ENCODE assay signal across 8 cellular contexts in the genomic region with DNA sequence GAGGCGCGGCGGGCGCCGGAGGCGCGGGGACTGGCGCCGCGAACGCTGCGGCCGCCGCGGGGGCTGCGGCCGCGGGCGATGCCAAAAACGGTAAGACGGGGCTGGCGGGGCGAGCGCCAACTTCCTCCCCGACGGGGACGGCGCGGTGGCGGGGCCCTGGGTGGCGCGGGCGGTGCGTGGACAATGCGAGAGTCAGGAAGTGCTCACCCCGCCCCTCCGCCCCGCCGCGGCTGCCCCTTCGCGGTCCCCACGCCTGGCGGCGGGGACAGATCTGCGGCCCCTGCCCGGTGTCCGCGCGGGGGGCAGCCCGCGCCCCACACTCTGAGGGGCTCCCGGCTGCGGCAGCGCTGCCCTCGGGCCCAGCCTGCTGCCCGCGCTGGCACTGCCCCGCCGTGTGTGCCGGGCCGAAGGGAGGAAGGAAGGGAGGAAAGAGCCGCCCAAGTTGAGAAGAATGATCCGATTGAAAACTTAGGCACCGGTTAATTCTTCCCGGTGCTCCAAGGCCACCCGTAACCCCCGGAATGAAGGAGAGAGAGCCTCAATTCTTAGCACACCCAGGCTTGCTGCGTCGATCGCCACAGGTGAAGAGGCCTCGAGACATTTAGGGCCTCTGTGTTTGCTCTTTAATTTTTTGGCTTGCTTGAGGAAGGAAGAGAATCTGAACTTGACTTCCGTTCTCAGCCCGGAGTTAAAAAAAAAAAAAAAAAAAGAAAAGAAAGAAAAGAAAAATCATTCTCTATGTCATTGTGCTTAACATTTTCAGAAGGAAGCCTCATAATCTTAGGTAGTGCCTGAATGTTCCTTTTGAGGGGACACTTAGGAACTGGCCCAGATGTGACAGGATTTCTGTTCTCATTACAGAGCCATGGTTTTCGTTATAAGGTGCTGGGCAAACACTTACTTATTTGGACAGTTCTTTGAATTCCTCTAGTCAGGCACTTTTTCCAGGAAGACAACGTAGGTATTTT. TPM values are rescaled to one million over a fixed set of nuclear protein-coding genes. Genes with fewer than 3 reads are reported as not detected.
A peak's percentile ranks its signal among the peaks of the same experiment; 100 is the strongest.
DNase-seq lines count a peak whose midpoint lies in the region; ATAC-seq and TF ChIP-seq lines count a peak whose summit lies in the region.

No MANE protein-coding gene starts in this region.

- in situ Hi-C loops in G401 (cut with HindIII; ENCODE audit: low sequenced_read_pairs): no loop called here

- H3K79me2 ChIP-seq in Loucy (ENCODE audit: insufficient read depth, low read length): peaks cover 44% of the 10 kb centered on the region

- intact Hi-C loops in activated CD4-positive, alpha-beta T cell treated with anti-CD3 and anti-CD28 coated beads, Interleukin-2, amount 10 ng/mL, durations not matched to agents 24 days and 14 days (cut with micrococcal nuclease): loop anchor here (1.0 to 2.0 kb wide), 3 partner anchors 16 to 108 kb away; a partner anchor contains a TSS

- H3K4me3 ChIP-seq in Loucy (ENCODE audit: low read length, poor library complexity, severe bottlenecking): peak overlapping the region; percentile 78
- H3K4me3 ChIP-seq in lung: peak overlapping the region; percentile 96

- H3K9me2 ChIP-seq in Loucy (replicated peaks; ENCODE audit: low read depth, low read length): no peaks in the 10 kb centered on the region

- H3K27me3 ChIP-seq in Loucy (ENCODE audit: insufficient read depth, low read length, poor library complexity, severe bottlenecking): no peaks in the 10 kb centered on the region
- no peaks in the 10 kb centered on the region for H3K27me3 ChIP-seq in lung (ENCODE audit: control insufficient read depth, insufficient read depth)

- TF ChIP-seq CTCF in Loucy (conservative IDR thresholded peaks at IDR 0.05; ENCODE audit: low read length) (no peak), lung (IDR thresholded peaks at IDR 0.05; ENCODE audit: control extremely low read depth, extremely low read depth) (no peak)

- peaks cover 33% of the 10 kb centered on the region for H4K20me1 ChIP-seq in Loucy (ENCODE audit: insufficient read depth, low read length, poor library complexity, severe bottlenecking)

- WGBS in lung, 2 donors: 1% methylated on average over 29 to 76 of the region's 76 CpGs

- H3K9me3 ChIP-seq in Loucy (ENCODE audit: insufficient read depth, low read depth, low read length) (no peaks in the 10 kb centered on the region), lung (ENCODE audit: control insufficient read depth in 2 of 2, insufficient read depth in 1 of 2, low read length in 1 of 2) (no peaks in the 10 kb centered on the region)

- H3K4me2 ChIP-seq in Loucy (ENCODE audit: low read depth, low read length, poor library complexity, severe bottlenecking): peak overlapping the region; percentile 79

- DNase-seq in G401 (ENCODE audit: low spot score) (peak; percentile 37), lung (ENCODE audit: low spot score) (peak; percentile 72), NCI-H187 treated with DMSO at 0.1 percent for 48 hours (lab: John Stamatoyannopoulos, UW) (no peak)
- peak; percentile 90 for DNase-seq in activated CD4-positive, alpha-beta T cell treated with anti-CD3 and anti-CD28 coated beads, Interleukin-2, amount 10 ng/mL, durations not matched to agents 24 days and 14 days
- DNase-seq in effector CD4-positive, alpha-beta T cell: peak; percentile 42
- peak; percentile 36 to 77 for DNase-seq in stimulated activated effector memory CD8-positive, alpha-beta T cell treated with anti-CD3 and anti-CD28 coated beads, Interleukin-12 subunit alpha, Interleukin-12 subunit beta, amount 100 ng/mL, for 72 hours (ENCODE audit: low spot score in 2 of 2)

- peaks cover 68% of the 10 kb centered on the region for H3K4me1 Mint-ChIP-seq in activated CD4-positive, alpha-beta T cell treated with anti-CD3 and anti-CD28 coated beads, Interleukin-2, amount 10 ng/mL, durations not matched to agents 24 days and 14 days
- H3K4me1 Mint-ChIP-seq in stimulated activated effector memory CD8-positive, alpha-beta T cell treated with anti-CD3 and anti-CD28 coated beads, Interleukin-12 subunit alpha, Interleukin-12 subunit beta, amount 100 ng/mL, for 72 hours: peaks cover 68% of the 10 kb centered on the region

- H3K36me3 ChIP-seq in Loucy (ENCODE audit: insufficient read depth, low read length) (no peaks in the 10 kb centered on the region), lung (ENCODE audit: control insufficient read depth in 2 of 2, insufficient read depth in 2 of 2, low read length in 2 of 2) (no peaks in the 10 kb centered on the region)

- peaks cover 5% of the 10 kb centered on the region; the same call in 1 of the 2 replicates for H3F3A ChIP-seq in Loucy (ENCODE audit: low read depth)

- H3K9me3 Mint-ChIP-seq in activated CD4-positive, alpha-beta T cell treated with anti-CD3 and anti-CD28 coated beads, Interleukin-2, amount 10 ng/mL, durations not matched to agents 24 days and 14 days: peaks cover 4% of the 10 kb centered on the region
- H3K9me3 Mint-ChIP-seq in stimulated activated effector memory CD8-positive, alpha-beta T cell treated with anti-CD3 and anti-CD28 coated beads, Interleukin-12 subunit alpha, Interleukin-12 subunit beta, amount 100 ng/mL, for 72 hours: no peaks in the 10 kb centered on the region

- H3K4me1 ChIP-seq in Loucy (ENCODE audit: insufficient read depth, low read length, poor library complexity, severe bottlenecking): peaks cover 25% of the 10 kb centered on the region
- H3K4me1 ChIP-seq in lung (ENCODE audit: control insufficient read depth in 2 of 2, insufficient read depth in 2 of 2, low read length in 2 of 2): peaks cover 6 to 17% of the 10 kb centered on the region in 2 donors

- H2AFZ ChIP-seq in Loucy (ENCODE audit: low read length): peak overlapping the region; percentile 79

- peak overlapping the region; percentile 70 for H3K9ac ChIP-seq in Loucy (ENCODE audit: low read depth, low read length, poor library complexity, severe bottlenecking)

- peak overlapping the region; percentile 93 to 99 for H3K27ac ChIP-seq in lung (ENCODE audit: low read depth in 1 of 2, low read length in 1 of 2)

- H3K27me3 Mint-ChIP-seq in activated CD4-positive, alpha-beta T cell treated with anti-CD3 and anti-CD28 coated beads, Interleukin-2, amount 10 ng/mL, durations not matched to agents 24 days and 14 days: no peaks in the 10 kb centered on the region

- ATAC-seq in GM21825 (IDR thresholded peaks at IDR 0.05; ENCODE audit: unreplicated experiment) (peak; percentile 36), lung (ENCODE audit: insufficient read depth, low FRiP score) (peak; percentile 48)
- peak; percentile 62 for ATAC-seq in stimulated activated effector memory CD8-positive, alpha-beta T cell treated with anti-CD3 and anti-CD28 coated beads, Interleukin-12 subunit alpha, Interleukin-12 subunit beta, amount 100 ng/mL, for 72 hours

- peak overlapping the region; percentile 98 for H3K4me3 Mint-ChIP-seq in activated CD4-positive, alpha-beta T cell treated with anti-CD3 and anti-CD28 coated beads, Interleukin-2, amount 10 ng/mL, durations not matched to agents 24 days and 14 days
- H3K4me3 Mint-ChIP-seq in stimulated activated effector memory CD8-positive, alpha-beta T cell treated with anti-CD3 and anti-CD28 coated beads, Interleukin-12 subunit alpha, Interleukin-12 subunit beta, amount 100 ng/mL, for 72 hours: peak overlapping the region; percentile 81

- H3K27ac Mint-ChIP-seq in activated CD4-positive, alpha-beta T cell treated with anti-CD3 and anti-CD28 coated beads, Interleukin-2, amount 10 ng/mL, durations not matched to agents 24 days and 14 days: peak overlapping the region; percentile 97
- H3K27ac Mint-ChIP-seq in stimulated activated effector memory CD8-positive, alpha-beta T cell treated with anti-CD3 and anti-CD28 coated beads, Interleukin-12 subunit alpha, Interleukin-12 subunit beta, amount 100 ng/mL, for 72 hours: peak overlapping the region; percentile 88

- H3K36me3 Mint-ChIP-seq in activated CD4-positive, alpha-beta T cell treated with anti-CD3 and anti-CD28 coated beads, Interleukin-2, amount 10 ng/mL, durations not matched to agents 24 days and 14 days (ENCODE audit: low read depth): peaks cover 35% of the 10 kb centered on the region
- H3K36me3 Mint-ChIP-seq in stimulated activated effector memory CD8-positive, alpha-beta T cell treated with anti-CD3 and anti-CD28 coated beads, Interleukin-12 subunit alpha, Interleukin-12 subunit beta, amount 100 ng/mL, for 72 hours: peaks cover 67% of the 10 kb centered on the region

RNA-seq across cellular contexts. Expression of a gene that starts 1.0 kb away (rescaled TPM):
- total RNA-seq in G401 (2014; rRNA removed; shearing (Covaris generic)): 9.6 and 14.2 TPM in 2 replicates
- total RNA-seq in activated CD4-positive, alpha-beta T cell treated with anti-CD3 and anti-CD28 coated beads, Interleukin-2, amount 10 ng/mL, durations not matched to agents 24 days and 14 days: 45.7 and 47.7 TPM in 2 replicates
- 10 to 100 TPM; 27.7 to 37.6 TPM for total RNA-seq in lung
- polyA plus RNA-seq in lung: 10 to 100 TPM; 12.1 to 16.0 TPM
